ENCODE assay signal across 16 cellular contexts in genomic region chr22:39927544-39927943, GRCh38. TPM values are rescaled to one million over a fixed set of nuclear protein-coding genes. Genes with fewer than 3 reads are reported as not detected.
DNase-seq lines count a peak whose midpoint lies in the region; ATAC-seq and TF ChIP-seq lines count a peak whose summit lies in the region.
"Had no signal": no experiment of that assay in that cellular context is flagged by ENCODE, and none has a peak within 500 bp of the region (broad histone marks: within the 10 kb centered on the region; RNA-seq: fewer than 3 reads in every experiment).

No MANE protein-coding gene starts in this region.

- H3K9me2 ChIP-seq in PC-3 (replicated peaks; ENCODE audit: low read length) = no peaks in the 10 kb centered on the region

- H3K9me3 ChIP-seq in BE2C (no peaks in the 10 kb centered on the region), PC-3 (ENCODE audit: low read length) (no peaks in the 10 kb centered on the region)

- no peaks in the 10 kb centered on the region for H3K4me1 Mint-ChIP-seq in Calu3 (ENCODE audit: low read depth, unreplicated experiment)

- ATAC-seq in PC-3 (no peak), left colon (no peak)
- ATAC-seq: sciatic nerve, T-helper 17 cell had no signal

- H3K9ac ChIP-seq in PC-3 (ENCODE audit: low read length) = no peak overlapping the region
- H3K9ac ChIP-seq: GM23248 had no signal

- POLR2A ChIA-PET in PC-3 (lab: Charles Lee; ENCODE audit: unreplicated experiment) = no interaction called here

- no peaks in the 10 kb centered on the region for H3K36me3 Mint-ChIP-seq in Calu3 (ENCODE audit: insufficient read depth, unreplicated experiment)

- no peak overlapping the region for H3K4me3 ChIP-seq in BE2C (ENCODE audit: low read depth, low read length)
- H3K4me3 ChIP-seq in PC-3 (ENCODE audit: low read length) = no peak overlapping the region
- H3K4me3 ChIP-seq: GM23248 had no signal

- DNase-seq in BE2C (no peak), Calu3 (no peak), PC-3 (no peak), iPS-NIHi7 (ENCODE audit: extremely low spot score) (peak; percentile 68), left colon (no peak), DMS79 (lab: John Stamatoyannopoulos, UW) (no peak), GF-D8 (lab: John Stamatoyannopoulos, UW) (no peak)
- DNase-seq: amygdala, dermis blood vessel endothelial cell, foreskin melanocyte, GM23248, kidney, NCI-H446, T-helper 17 cell had no signal

- H4K20me1 ChIP-seq in PC-3 (ENCODE audit: low read length) = no peaks in the 10 kb centered on the region

- H3K36me3 ChIP-seq in BE2C (no peaks in the 10 kb centered on the region), PC-3 (ENCODE audit: low read depth, low read length) (no peaks in the 10 kb centered on the region)

- H3K27me3 Mint-ChIP-seq in Calu3 (ENCODE audit: unreplicated experiment) = peaks cover 43% of the 10 kb centered on the region
- H3K27me3 Mint-ChIP-seq: T-helper 17 cell had no signal

- peak; percentile 48 for TF ChIP-seq CTCF in BE2C (IDR thresholded peaks at IDR 0.05; ENCODE audit: low read depth, low read length)
- TF ChIP-seq CTCF in Calu3 (IDR thresholded peaks at IDR 0.05; ENCODE audit: unreplicated experiment) = peak; percentile 20
- TF ChIP-seq CTCF in PC-3 (conservative IDR thresholded peaks at IDR 0.05; ENCODE audit: low read depth, low read length) = 0 out of 2 replicates have a peak, but pooled peaks have one; percentile 14

- no peak overlapping the region for H3K27ac Mint-ChIP-seq in Calu3 (ENCODE audit: unreplicated experiment)
- H3K27ac Mint-ChIP-seq: T-helper 17 cell had no signal

- no peak overlapping the region for H2AFZ ChIP-seq in PC-3 (ENCODE audit: low read length)
- H2AFZ ChIP-seq: GM23248 had no signal

- no peaks in the 10 kb centered on the region for H3K79me2 ChIP-seq in PC-3 (ENCODE audit: low read length)

- BruUV-seq in Calu3 (replicated peaks; lab: Mats Ljungman, UMichigan) (no TSS peak), PC-3 (replicated peaks; lab: Mats Ljungman, UMichigan) (no TSS peak)

- no peak overlapping the region for H3K4me3 Mint-ChIP-seq in Calu3 (ENCODE audit: low read depth, unreplicated experiment)
- H3K4me3 Mint-ChIP-seq: T-helper 17 cell had no signal

- H3K4me1 ChIP-seq in BE2C = no peaks in the 10 kb centered on the region
- H3K4me1 ChIP-seq in PC-3 (ENCODE audit: insufficient read depth, low read length) = no peaks in the 10 kb centered on the region

- no peak overlapping the region for H3K27ac ChIP-seq in PC-3 (ENCODE audit: low read length)
- H3K27ac ChIP-seq: GM23248 had no signal

- CTCF ChIA-PET in Calu3 (lab: Charles Lee) = interaction anchor here (1.4 kb wide), 1 partner anchor 97 kb away, joined by 3 read pairs; no protein-coding TSS in a partner anchor
- CTCF ChIA-PET in PC-3 (lab: Charles Lee) = interaction anchor here (0.6 kb wide), 1 partner anchor 41 kb away, joined by 3 read pairs; no protein-coding TSS in a partner anchor

- no peaks in the 10 kb centered on the region for H3F3A ChIP-seq in PC-3 (ENCODE audit: low read length, unreplicated experiment)

- H3K9me3 Mint-ChIP-seq in Calu3 (ENCODE audit: low read depth, unreplicated experiment) = no peaks in the 10 kb centered on the region

- H3K27me3 ChIP-seq in BE2C (peaks cover 9% of the 10 kb centered on the region), PC-3 (ENCODE audit: low read length) (peaks cover 69% of the 10 kb centered on the region)

- intact Hi-C loops in Calu3 (cut with micrococcal nuclease; ENCODE audit: unreplicated experiment) = no loop called here
- intact Hi-C loops in PC-3 (cut with micrococcal nuclease) = no loop called here
- intact Hi-C loops in left colon (cut with DNase I, micrococcal nuclease) = no loop called here

- H3K4me2 ChIP-seq in PC-3 (ENCODE audit: low read length) = no peak overlapping the region

RNA-seq across cellular contexts. Expression of gene GRAP2, which starts 26.7 kb away (rescaled TPM):
- polyA plus RNA-seq in BE2C (2012; ENCODE audit: insufficient read depth, insufficient read length, low read depth) = 0.39 TPM
- total RNA-seq in Calu3 (2022) (not detected in 2 replicates), PC-3 (2014; rRNA removed) (0.52 TPM in 1 of 2 replicates, not detected in the other), left colon (1 to 10 TPM; 1.2 to 2.1 TPM)
- total RNA-seq: dermis blood vessel endothelial cell, GM23248 had no signal
- polyA plus RNA-seq: GM23248 had no signal

RNA-seq across cellular contexts. Expression of gene TMA7B, which starts 32.7 kb away (rescaled TPM):
- polyA plus RNA-seq in BE2C (2012; ENCODE audit: insufficient read depth, insufficient read length, low read depth) = not detected
- not detected in 2 replicates for total RNA-seq in Calu3 (2022)
- not detected in 2 replicates for total RNA-seq in PC-3 (2014; rRNA removed)
- total RNA-seq in left colon = not detected
- total RNA-seq: dermis blood vessel endothelial cell, GM23248, subcutaneous adipose tissue had no signal
- polyA plus RNA-seq: GM23248 had no signal

RNA-seq across cellular contexts. Expression of gene ENTHD1, which starts 34.0 kb away (rescaled TPM):
- not detected for polyA plus RNA-seq in BE2C (2012; ENCODE audit: insufficient read depth, insufficient read length, low read depth)
- total RNA-seq in Calu3 (2022) = not detected in 2 replicates
- not detected in 2 replicates for total RNA-seq in PC-3 (2014; rRNA removed)
- not detected for total RNA-seq in left colon
- total RNA-seq: dermis blood vessel endothelial cell, GM23248, kidney, T-helper 17 cell had no signal
- polyA plus RNA-seq: GM23248 had no signal
